Comparison of ENCODE assay signal across 30 cellular contexts in the genomic region with DNA sequence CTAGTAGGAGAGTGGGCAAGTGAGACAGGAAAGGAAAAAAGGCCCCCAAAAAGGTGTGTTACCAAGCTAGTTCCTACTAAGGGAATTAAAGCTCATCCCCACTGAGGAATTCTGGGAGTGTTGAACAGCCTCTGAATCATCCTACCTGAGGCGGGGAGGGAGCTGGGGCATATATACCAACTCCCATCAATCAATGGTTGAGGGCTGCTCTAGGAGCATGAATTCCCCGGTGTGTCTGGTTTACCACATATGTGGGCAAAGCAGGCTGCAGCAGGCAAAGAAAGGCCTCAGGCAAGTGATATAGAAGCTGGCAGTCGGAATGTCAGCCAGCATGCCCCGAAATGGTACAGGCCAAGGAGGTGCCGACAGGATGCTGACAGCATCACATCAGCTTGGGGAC.
"Had no signal": no experiment of that assay in that cellular context is flagged by ENCODE, and none has a peak within 500 bp of the region (broad histone marks: within the 10 kb centered on the region; RNA-seq: fewer than 3 reads in every experiment).

No MANE protein-coding gene starts in this region.

- H3K27ac ChIP-seq: adrenal gland, breast epithelium, coronary artery, dorsolateral prefrontal cortex, gastrocnemius medialis, heart left ventricle, WERI-Rb-1 had no signal

- DNase-seq: activated B cell treated with CpG ODN at 0.5 μM for 24 hours; activated CD4-positive, alpha-beta T cell treated with anti-CD3 and anti-CD28 coated beads for 48 hours; activated CD4-positive, alpha-beta T cell treated with anti-CD3 and anti-CD28 coated beads, Interleukin-2, amount 50 U/mL, for 1 hour; activated CD4-positive, alpha-beta T cell treated with anti-CD3 and anti-CD28 coated beads, Interleukin-2, amount 50 U/mL, for 48 hours; activated CD8-positive, alpha-beta memory T cell treated with anti-CD3 and anti-CD28 coated beads for 24 hours; activated CD8-positive, alpha-beta T cell treated with anti-CD3 and anti-CD28 coated beads for 36 hours; activated effector memory CD4-positive, alpha-beta T cell treated with anti-CD3 and anti-CD28 coated beads, Interleukin-2, amount 50 U/mL, for 16 hours; activated naive CD4-positive, alpha-beta T cell treated with anti-CD3 and anti-CD28 coated beads for 36 hours; activated naive CD8-positive, alpha-beta T cell treated with anti-CD3 and anti-CD28 coated beads for 36 hours; activated naive CD8-positive, alpha-beta T cell treated with anti-CD3 and anti-CD28 coated beads, Interleukin-2, amount 50 U/mL, for 24 hours; activated T-cell treated with anti-CD3 and anti-CD28 coated beads, Interleukin-2, amount 50 U/mL, for 1 hour; activated T-cell treated with anti-CD3 and anti-CD28 coated beads, Interleukin-2, amount 50 U/mL, for 48 hours; adrenal gland; amygdala; aorta; dorsolateral prefrontal cortex; effector memory CD4-positive, alpha-beta T cell; endodermal cell; foreskin fibroblast; gastrocnemius medialis; glutamatergic neuron; heart left ventricle; T-helper 1 cell; T-helper 17 cell; T1000; WERI-Rb-1 had no signal

- H3K4me1 ChIP-seq: adrenal gland, breast epithelium, heart left ventricle had no signal

- H3K9me3 ChIP-seq: adrenal gland, breast epithelium, gastrocnemius medialis, heart left ventricle had no signal

- H3K27me3 ChIP-seq: gastrocnemius medialis had no signal

- ATAC-seq: activated CD4-positive, CD25-positive, alpha-beta regulatory T cell treated with anti-CD3 and anti-CD28 coated beads, Interleukin-2, amount 50 U/mL, for 24 hours; activated CD8-positive, alpha-beta T cell treated with anti-CD3 and anti-CD28 coated beads for 36 hours; activated naive CD8-positive, alpha-beta T cell treated with anti-CD3 and anti-CD28 coated beads, Interleukin-2, amount 50 U/mL, for 24 hours; esophagus mucosa; gastrocnemius medialis; heart left ventricle; T-helper 17 cell had no signal

- H3K36me3 ChIP-seq: adrenal gland, breast epithelium, gastrocnemius medialis, heart left ventricle, WERI-Rb-1 had no signal

- H3K4me3 ChIP-seq: adrenal gland, breast epithelium, coronary artery, dorsolateral prefrontal cortex, gastrocnemius medialis, heart left ventricle had no signal
